Comparison of ENCODE assay signal across 17 cellular contexts in genomic region chr2:135951071-135951583, GRCh38. TPM values are rescaled to one million over a fixed set of nuclear protein-coding genes. Genes with fewer than 3 reads are reported as not detected.
DNase-seq lines count a peak whose midpoint lies in the region; ATAC-seq, FAIRE-seq and TF ChIP-seq lines count a peak whose summit lies in the region.
"Had no signal": no experiment of that assay in that cellular context is flagged by ENCODE, and none has a peak within 500 bp of the region (broad histone marks: within the 10 kb centered on the region; RNA-seq: fewer than 3 reads in every experiment).

No MANE protein-coding gene starts in this region.

- CTCF ChIA-PET in CD8-positive, alpha-beta memory T cell (lab: Charles Lee): no interaction called here
- CTCF ChIA-PET in GM12878 (lab: Yijun Ruan, JAX): interaction anchor here (1.0 to 2.9 kb wide), 3 partner anchors 12 to 28 kb away, joined by 3 to 8 read pairs (median 5); no protein-coding TSS in a partner anchor
- CTCF ChIA-PET in Caco-2 (lab: Charles Lee): no interaction called here

- in situ Hi-C loops in GM12878 (cut with MboI): no loop called here

- H2AFZ ChIP-seq in GM12878 (ENCODE audit: control insufficient read depth, low read depth, low read length): no peak overlapping the region

- no peaks in the 10 kb centered on the region for H3K27me3 ChIP-seq in CD8-positive, alpha-beta memory T cell (ENCODE audit: insufficient read depth, low read length, poor library complexity, severe bottlenecking)
- H3K27me3 ChIP-seq in GM12878 (replicated peaks in 1 of 2; ENCODE audit: control insufficient read depth in 2 of 2, insufficient read depth in 2 of 2, low read length in 1 of 2) (no peaks in the 10 kb centered on the region), Caco-2 (replicated peaks; ENCODE audit: control insufficient read depth, insufficient read depth, low read length) (no peaks in the 10 kb centered on the region)
- H3K27me3 ChIP-seq: gastrocnemius medialis, vagina had no signal

- H3K4me3 Mint-ChIP-seq in CD8-positive, alpha-beta memory T cell: no peak overlapping the region
- H3K4me3 Mint-ChIP-seq in Caco-2 (ENCODE audit: unreplicated experiment): no peak overlapping the region
- H3K4me3 Mint-ChIP-seq: activated naive CD8-positive, alpha-beta T cell treated with anti-CD3 and anti-CD28 coated beads, Interleukin-2, amount 10 ng/mL, durations not matched to agents 7 days and 5 days; activated T-helper 1 cell treated with anti-CD3 and anti-CD28 coated beads, Interleukin-12 subunit alpha, Interleukin-12 subunit beta, Interleukin-2, Interleukin-4 antibody, amounts not matched to agents 30 ng/mL and 10 ng/mL and 1 ng/mL, durations not matched to agents 14 hours and 24 hours and 36 hours; dendritic cell treated with granulocyte-macrophage colony-stimulating factor and Interleukin-4, amounts not matched to agents 40 ng/mL and 50 ng/mL, for 4 days; nephron had no signal

- intact Hi-C loops in GM12878 (cut with micrococcal nuclease; ENCODE audit: unreplicated experiment) (no loop called here), Caco-2 (cut with micrococcal nuclease; ENCODE audit: unreplicated experiment) (no loop called here)

- no peaks in the 10 kb centered on the region for H3K27me3 Mint-ChIP-seq in CD8-positive, alpha-beta memory T cell
- no peaks in the 10 kb centered on the region for H3K27me3 Mint-ChIP-seq in Caco-2 (ENCODE audit: insufficient read depth, unreplicated experiment)
- H3K27me3 Mint-ChIP-seq: activated naive CD8-positive, alpha-beta T cell treated with anti-CD3 and anti-CD28 coated beads, Interleukin-2, amount 10 ng/mL, durations not matched to agents 7 days and 5 days; dendritic cell treated with granulocyte-macrophage colony-stimulating factor and Interleukin-4, amounts not matched to agents 40 ng/mL and 50 ng/mL, for 4 days had no signal

- TF ChIP-seq CTCF in GM12878 (IDR thresholded peaks at IDR 0.05 in 2 of 3, conservative IDR thresholded peaks at IDR 0.05 in 1 of 3; ENCODE audit: control insufficient read depth in 2 of 3, extremely low read depth in 1 of 3, insufficient read depth in 1 of 3, low read depth in 3 of 3, low read length in 3 of 3) (no peak), Caco-2 (IDR thresholded peaks at IDR 0.05; ENCODE audit: insufficient read depth in 1 of 2, low read depth in 1 of 2, low read length in 1 of 2, severe bottlenecking in 1 of 2, unreplicated experiment in 1 of 2) (no peak)

- TF ChIP-seq EP300 in GM12878 (IDR thresholded peaks at IDR 0.05; ENCODE audit: borderline replicate concordance in 1 of 2, control insufficient read depth in 1 of 2, low read depth in 2 of 2, low read length in 2 of 2): no peak

- peaks cover 7% of the 10 kb centered on the region for H3K79me2 ChIP-seq in GM12878 (ENCODE audit: control insufficient read depth, insufficient read depth, low read length)

- H3K27ac ChIP-seq in CD8-positive, alpha-beta memory T cell (ENCODE audit: low read depth, low read length): no peak overlapping the region
- no peak overlapping the region for H3K27ac ChIP-seq in GM12878 (ENCODE audit: control insufficient read depth, insufficient read depth)
- H3K27ac ChIP-seq: gastrocnemius medialis, prostate gland, vagina had no signal

- FAIRE-seq in GM12892 (lab: Jason Lieb, UNC): peak; percentile 80
- peak; percentile 47 for FAIRE-seq in GM12878 (lab: Jason Lieb, UNC)
- FAIRE-seq: small intestine had no signal

- BruUV-seq in GM12878 (replicated peaks; lab: Mats Ljungman, UMichigan) (no TSS peak), Caco-2 (replicated peaks; lab: Mats Ljungman, UMichigan) (no TSS peak)

- no peak for DNase-seq in CD8-positive, alpha-beta memory T cell
- DNase-seq in GM12892 (ENCODE audit: insufficient read length): no peak
- DNase-seq in NCI-H446 treated with DMSO at 0.1 percent for 48 hours (lab: John Stamatoyannopoulos, UW): peak; percentile 52
- DNase-seq in GM12878 (ENCODE audit: low read depth, low spot score): no peak
- no peak for DNase-seq in kidney glomerular epithelial cell (lab: John Stamatoyannopoulos, UW)
- no peak for DNase-seq in AML-193 (lab: John Stamatoyannopoulos, UW)
- DNase-seq in Caco-2: no peak
- DNase-seq: activated naive CD8-positive, alpha-beta T cell treated with anti-CD3 and anti-CD28 coated beads, Interleukin-2, amount 10 ng/mL, durations not matched to agents 7 days and 5 days; gastrocnemius medialis; NCI-H1694 treated with DMSO at 0.1 percent for 48 hours; small intestine; stimulated activated CD4-positive, alpha-beta T cell treated with anti-CD3 and anti-CD28 coated beads, Interleukin-4, amount 100 ng/mL, for 24 hours had no signal

- no peak overlapping the region for H3K9ac ChIP-seq in GM12878 (ENCODE audit: control insufficient read depth, insufficient read depth, low read length)

- RAD21 ChIA-PET in GM12878 (lab: Charles Lee; ENCODE audit: unreplicated experiment): interaction anchor here (1.5 to 1.9 kb wide), 3 partner anchors 9 to 21 kb away, joined by 4 to 7 read pairs (median 5); no protein-coding TSS in a partner anchor

- peaks cover 16 to 34% (median 22%) of the 10 kb centered on the region in 3 donors for H3K36me3 Mint-ChIP-seq in CD8-positive, alpha-beta memory T cell
- H3K36me3 Mint-ChIP-seq in Caco-2 (ENCODE audit: insufficient read depth, unreplicated experiment): peaks cover 21% of the 10 kb centered on the region

- TF ChIP-seq POLR2A in GM12892 (IDR thresholded peaks at IDR 0.05; ENCODE audit: low read depth, low read length) (no peak), GM12878 (IDR thresholded peaks at IDR 0.05; ENCODE audit: low read depth, low read length) (no peak)

- ATAC-seq in GM12878: no peak
- ATAC-seq: gastrocnemius medialis had no signal

- H4K20me1 ChIP-seq in GM12878 (ENCODE audit: control insufficient read depth, insufficient read depth): no peaks in the 10 kb centered on the region; the same call in 1 of the 2 replicates

- H3K9me3 Mint-ChIP-seq in CD8-positive, alpha-beta memory T cell: peaks cover 0 to 1% (median 0%) of the 10 kb centered on the region in 5 donors
- H3K9me3 Mint-ChIP-seq in Caco-2 (ENCODE audit: unreplicated experiment): no peaks in the 10 kb centered on the region
- H3K9me3 Mint-ChIP-seq: activated naive CD8-positive, alpha-beta T cell treated with anti-CD3 and anti-CD28 coated beads, Interleukin-2, amount 10 ng/mL, durations not matched to agents 7 days and 5 days; activated T-helper 1 cell treated with anti-CD3 and anti-CD28 coated beads, Interleukin-12 subunit alpha, Interleukin-12 subunit beta, Interleukin-2, Interleukin-4 antibody, amounts not matched to agents 30 ng/mL and 10 ng/mL and 1 ng/mL, durations not matched to agents 14 hours and 24 hours and 36 hours; dendritic cell treated with granulocyte-macrophage colony-stimulating factor and Interleukin-4, amounts not matched to agents 40 ng/mL and 50 ng/mL, for 4 days; nephron had no signal

- H3K36me3 ChIP-seq in CD8-positive, alpha-beta memory T cell (ENCODE audit: insufficient read depth, low read length): no peaks in the 10 kb centered on the region
- H3K36me3 ChIP-seq in GM12878 (ENCODE audit: control insufficient read depth in 2 of 2, insufficient read depth in 2 of 2, low read length in 1 of 2) (peaks cover 0 to 11% of the 10 kb centered on the region in 2 experiments; a peak in 2 of 4 replicates), Caco-2 (ENCODE audit: control insufficient read depth, insufficient read depth, low read length) (no peaks in the 10 kb centered on the region)
- H3K36me3 ChIP-seq: prostate gland, vagina had no signal

- no peak overlapping the region for H3K4me3 ChIP-seq in CD8-positive, alpha-beta memory T cell (ENCODE audit: low read length)
- H3K4me3 ChIP-seq in GM12878: no peak overlapping the region
- H3K4me3 ChIP-seq in Caco-2 (ENCODE audit: low read depth, low read length): no peak overlapping the region
- H3K4me3 ChIP-seq: gastrocnemius medialis, prostate gland, vagina had no signal

- peak overlapping the region; percentile 12 to 74 (median 62) for H3K27ac Mint-ChIP-seq in CD8-positive, alpha-beta memory T cell
- H3K27ac Mint-ChIP-seq in Caco-2 (ENCODE audit: unreplicated experiment): no peak overlapping the region
- H3K27ac Mint-ChIP-seq: dendritic cell treated with granulocyte-macrophage colony-stimulating factor and Interleukin-4, amounts not matched to agents 40 ng/mL and 50 ng/mL, for 4 days had no signal

- no peak overlapping the region for H3K4me2 ChIP-seq in GM12878 (ENCODE audit: control insufficient read depth, insufficient read depth)

- H3K4me1 Mint-ChIP-seq in CD8-positive, alpha-beta memory T cell: peaks cover 51 to 85% (median 71%) of the 10 kb centered on the region in 3 donors
- no peaks in the 10 kb centered on the region for H3K4me1 Mint-ChIP-seq in Caco-2 (ENCODE audit: low read depth, unreplicated experiment)
- H3K4me1 Mint-ChIP-seq: nephron had no signal

- no peak for TF ChIP-seq RAD21 in GM12878 (IDR thresholded peaks at IDR 0.05; ENCODE audit: insufficient read depth, low read depth, low read length)

- peaks cover 29% of the 10 kb centered on the region for H3K4me1 ChIP-seq in CD8-positive, alpha-beta memory T cell (ENCODE audit: insufficient read depth, low read length)
- H3K4me1 ChIP-seq in GM12878 (ENCODE audit: control insufficient read depth, insufficient read depth, low read length): peaks cover 3% of the 10 kb centered on the region
- H3K4me1 ChIP-seq in Caco-2: peaks cover 6% of the 10 kb centered on the region; the same call in 1 of the 2 replicates
- H3K4me1 ChIP-seq: prostate gland had no signal

- H3K9me3 ChIP-seq in CD8-positive, alpha-beta memory T cell (ENCODE audit: low read length): no peaks in the 10 kb centered on the region
- H3K9me3 ChIP-seq in GM12878 (replicated peaks; ENCODE audit: control insufficient read depth, insufficient read depth, low read length) (no peaks in the 10 kb centered on the region), Caco-2 (no peaks in the 10 kb centered on the region)
- H3K9me3 ChIP-seq: gastrocnemius medialis, prostate gland, vagina had no signal

- POLR2A ChIA-PET in CD8-positive, alpha-beta memory T cell (lab: Charles Lee): no interaction called here
- POLR2A ChIA-PET in GM12878 (lab: Charles Lee) (interaction anchor here (1.1 to 1.9 kb wide), 4 partner anchors 8 to 171 kb away, joined by 3 to 4 read pairs (median 4); no protein-coding TSS in a partner anchor), Caco-2 (lab: Charles Lee) (no interaction called here)

- 49% methylated on average over 2 of the region's 2 CpGs for WGBS in GM12878 (ENCODE audit: insufficient coverage, insufficient replicate concordance, low lambda C conversion rate, missing lambda C conversion rate)

- SMC1A ChIA-PET in GM12878 (lab: Charles Lee; ENCODE audit: uncharacterized antibody, unreplicated experiment): interaction anchor here (0.6 to 2.8 kb wide), 7 partner anchors 9 to 102 kb away, joined by 3 to 14 read pairs (median 9); no protein-coding TSS in a partner anchor

RNA-seq across cellular contexts. Expression of gene DARS1, which starts 34.3 kb away (rescaled TPM):
- total RNA-seq in CD8-positive, alpha-beta memory T cell: 100 to 1,000 TPM; 143 to 146 TPM
- 102 TPM for polyA plus RNA-seq in CD8-positive, alpha-beta memory T cell
- 196 TPM for polyA plus RNA-seq in GM12892 (2012; ENCODE audit: missing spikeins)
- total RNA-seq in GM12878 (2013; cell fraction: nucleolus; rRNA removed): 304 and 337 TPM in 2 replicates
- total RNA-seq in GM12878 (2014; rRNA removed) (91.0 and 119 TPM in 2 replicates), GM12878 (2014; rRNA removed; fragmentation: Illumina TruSeq; extraction: Trizol) (136 and 141 TPM in 2 replicates), GM12878 (2021) (102 and 105 TPM in 2 replicates), Caco-2 (2022) (90.9 and 94.9 TPM in 2 replicates)
- polyA plus RNA-seq in GM12878 (2011; ENCODE audit: low read depth): 95.7 TPM
- polyA plus RNA-seq in GM12878 (2011; rRNA removed) (387 and 495 TPM in 2 replicates), GM12878 (2014; fragmentation: Illumina TruSeq; extraction: Trizol) (155 and 196 TPM in 2 replicates), GM12878 (2014; fragmentation: Nextera tagmentation; extraction: Ambion mirVana) (100 to 1,000 TPM; 102 to 134 TPM), GM12878 (2014; rRNA removed) (79.7 and 93.1 TPM in 2 replicates), GM12878 (2016; fragmentation: Nextera tagmentation; extraction: Ambion mirVana) (100 to 1,000 TPM; 171 to 187 TPM)
- polyA plus RNA-seq in GM12878 (2011; cell fraction: cytosol; rRNA removed): 119 and 126 TPM in 2 replicates
- 126 and 130 TPM in 2 replicates for polyA plus RNA-seq in GM12878 (2011; cell fraction: nucleus; rRNA removed)
- 95.1 and 139 TPM in 2 replicates for polyA plus RNA-seq in GM12878 (2012)
- 158 and 297 TPM in 2 replicates for polyA minus RNA-seq in GM12878 (2011; rRNA and poly(A)+ RNA removed)
- 46.1 and 75.2 TPM in 2 replicates for polyA minus RNA-seq in GM12878 (2011; cell fraction: cytosol; rRNA and poly(A)+ RNA removed)
- polyA minus RNA-seq in GM12878 (2011; cell fraction: nucleus; rRNA and poly(A)+ RNA removed): 43.8 and 61.5 TPM in 2 replicates
